ENCODE assay signal across 8 cellular contexts in genomic region chr6:139161169-139161568, GRCh38. TPM values are rescaled to one million over a fixed set of nuclear protein-coding genes. Genes with fewer than 3 reads are reported as not detected.
DNase-seq lines count a peak whose midpoint lies in the region; ATAC-seq and TF ChIP-seq lines count a peak whose summit lies in the region.

No MANE protein-coding gene starts in this region.

- no peaks in the 10 kb centered on the region for H3K79me2 ChIP-seq in GM23338 (replicated peaks; ENCODE audit: insufficient read depth)

- no peaks in the 10 kb centered on the region for H3K9me3 Mint-ChIP-seq in activated CD8-positive, alpha-beta T cell treated with anti-CD3 and anti-CD28 coated beads, Interleukin-2, amount 10 ng/mL, durations not matched to agents 7 days and 5 days (ENCODE audit: insufficient read depth)
- no peaks in the 10 kb centered on the region for H3K9me3 Mint-ChIP-seq in GM23338

- no peaks in the 10 kb centered on the region for H3F3A ChIP-seq in GM23338 (replicated peaks; ENCODE audit: low read depth)

- peaks cover 39% of the 10 kb centered on the region for H3K36me3 Mint-ChIP-seq in activated CD8-positive, alpha-beta T cell treated with anti-CD3 and anti-CD28 coated beads, Interleukin-2, amount 10 ng/mL, durations not matched to agents 7 days and 5 days (ENCODE audit: low read depth)
- H3K36me3 Mint-ChIP-seq in GM23338 (ENCODE audit: low read depth), result no peaks in the 10 kb centered on the region

- TF ChIP-seq CTCF in GM12865 (IDR thresholded peaks at IDR 0.05; ENCODE audit: insufficient read depth, low read depth, low read length, missing control alignments) (no peak), GM23338 (conservative IDR thresholded peaks at IDR 0.05; ENCODE audit: low read depth in 2 of 2) (no peak)

- no peaks in the 10 kb centered on the region for H3K4me1 ChIP-seq in GM23338 (ENCODE audit: insufficient read depth)

- ATAC-seq in HG03354 (IDR thresholded peaks at IDR 0.05; ENCODE audit: poor library complexity, severe bottlenecking, unreplicated experiment) (peak; percentile 34), GM18517 (IDR thresholded peaks at IDR 0.05; ENCODE audit: unreplicated experiment) (no peak), GM23338 (no peak)
- peak; percentile 78 for ATAC-seq in activated CD8-positive, alpha-beta T cell treated with anti-CD3 and anti-CD28 coated beads, Interleukin-2, amount 10 ng/mL, durations not matched to agents 7 days and 5 days

- H3K4me1 Mint-ChIP-seq in activated CD8-positive, alpha-beta T cell treated with anti-CD3 and anti-CD28 coated beads, Interleukin-2, amount 10 ng/mL, durations not matched to agents 7 days and 5 days (ENCODE audit: low read depth), result peaks cover 84% of the 10 kb centered on the region
- peaks cover 13% of the 10 kb centered on the region; the same call in 2 of the 3 replicates for H3K4me1 Mint-ChIP-seq in GM23338

- CTCF ChIA-PET in activated CD8-positive, alpha-beta T cell treated with anti-CD3 and anti-CD28 coated beads, Interleukin-2, amount 10 ng/mL, durations not matched to agents 7 days and 5 days (lab: Charles Lee), result interaction anchor here (1.1 to 6.9 kb wide), 8 partner anchors 9 to 203 kb away, joined by 3 to 43 read pairs (median 8); no protein-coding TSS in a partner anchor

- H2AFZ ChIP-seq in GM23338, result no peak overlapping the region

- H3K9me2 ChIP-seq in GM23338 (ENCODE audit: insufficient read depth), result no peaks in the 10 kb centered on the region

- no peaks in the 10 kb centered on the region for H3K27me3 Mint-ChIP-seq in activated CD8-positive, alpha-beta T cell treated with anti-CD3 and anti-CD28 coated beads, Interleukin-2, amount 10 ng/mL, durations not matched to agents 7 days and 5 days (ENCODE audit: low read depth)
- peaks cover 2% of the 10 kb centered on the region for H3K27me3 Mint-ChIP-seq in GM23338 (ENCODE audit: insufficient read depth, low read depth, poor library complexity)

- peak overlapping the region; percentile 63 for H3K4me3 Mint-ChIP-seq in activated CD8-positive, alpha-beta T cell treated with anti-CD3 and anti-CD28 coated beads, Interleukin-2, amount 10 ng/mL, durations not matched to agents 7 days and 5 days
- H3K4me3 Mint-ChIP-seq in GM23338, result no peak overlapping the region

- peak overlapping the region; percentile 98 for H3K27ac Mint-ChIP-seq in activated CD8-positive, alpha-beta T cell treated with anti-CD3 and anti-CD28 coated beads, Interleukin-2, amount 10 ng/mL, durations not matched to agents 7 days and 5 days
- H3K27ac Mint-ChIP-seq in GM23338, result no peak overlapping the region; the same call in 1 of the 2 replicates

- DNase-seq in GM12865 (ENCODE audit: low read depth) (peak; percentile 26), kidney tubule cell (ENCODE audit: low spot score) (peak; percentile 20), GM23338 (ENCODE audit: low spot score) (no peak), A172 (ENCODE audit: low spot score) (no peak), NCI-H1436 treated with DMSO at 0.1 percent for 48 hours (lab: John Stamatoyannopoulos, UW) (no peak)
- DNase-seq in activated CD8-positive, alpha-beta T cell treated with anti-CD3 and anti-CD28 coated beads, Interleukin-2, amount 10 ng/mL, durations not matched to agents 7 days and 5 days, result peak; percentile 85

- H3K27me3 ChIP-seq in GM23338 (ENCODE audit: insufficient read depth), result no peaks in the 10 kb centered on the region

- peaks cover 6% of the 10 kb centered on the region for H4K20me1 ChIP-seq in GM23338 (replicated peaks; ENCODE audit: insufficient read depth)

- no peaks in the 10 kb centered on the region for H3K36me3 ChIP-seq in GM23338 (ENCODE audit: insufficient read depth)

- POLR2A ChIA-PET in activated CD8-positive, alpha-beta T cell treated with anti-CD3 and anti-CD28 coated beads, Interleukin-2, amount 10 ng/mL, durations not matched to agents 7 days and 5 days (lab: Charles Lee), result interaction anchor here (0.6 to 1.9 kb wide), 7 partner anchors 12 to 129 kb away, joined by 3 to 11 read pairs (median 4); no protein-coding TSS in a partner anchor

- H3K4me2 ChIP-seq in GM23338, result no peak overlapping the region

- H3K27ac ChIP-seq in GM23338 (ENCODE audit: low read depth), result no peak overlapping the region

- no peak overlapping the region for H3K4me3 ChIP-seq in GM12865 (ENCODE audit: low read depth, low read length)
- H3K4me3 ChIP-seq in GM23338, result no peak overlapping the region

TF ChIP-seq in GM23338, 12 proteins besides CTCF, POLR2A, EP300 and RAD21:
- TF ChIP-seq NANOG (IDR thresholded peaks at IDR 0.05; ENCODE audit: borderline replicate concordance) (no peak), REST (IDR thresholded peaks at IDR 0.05; ENCODE audit: unreplicated experiment) (no peak), POLR2AphosphoS5 (IDR thresholded peaks at IDR 0.05; ENCODE audit: low read depth) (no peak), CREB1 (CRISPR knock-in tag; IDR thresholded peaks at IDR 0.05; ENCODE audit: low read depth) (no peak)

RNA-seq across cellular contexts. Expression of gene HECA, which starts 26.3 kb away (rescaled TPM):
- 10 to 100 TPM; 33.9 to 34.4 TPM for total RNA-seq in activated CD8-positive, alpha-beta T cell treated with anti-CD3 and anti-CD28 coated beads, Interleukin-2, amount 10 ng/mL, durations not matched to agents 7 days and 5 days
- 8.1 and 8.5 TPM in 2 replicates for total RNA-seq in GM23338 (2014; rRNA removed; shearing (Covaris generic))
- 2.4 and 2.7 TPM in 2 replicates for polyA plus RNA-seq in GM23338 (2016; fragmentation: Nextera tagmentation; extraction: Ambion mirVana)
- 7.5 and 10.8 TPM in 2 replicates for total RNA-seq in A172 (2014; rRNA removed; shearing (Covaris generic))

Comparison
In these comparisons a context has a peak if more than half of its experiments do, and no peak if none do; other contexts are left out.
1. DNase-seq: peak in GM12865 (single experiment), activated CD8-positive, alpha-beta T cell treated with anti-CD3 and anti-CD28 coated beads, Interleukin-2, amount 10 ng/mL, durations not matched to agents 7 days and 5 days (single experiment) and kidney tubule cell (single experiment); none in GM23338 (single experiment), A172 (single experiment) and NCI-H1436 treated with DMSO at 0.1 percent for 48 hours (single experiment).
2. ATAC-seq: peak in HG03354 (single experiment) and activated CD8-positive, alpha-beta T cell treated with anti-CD3 and anti-CD28 coated beads, Interleukin-2, amount 10 ng/mL, durations not matched to agents 7 days and 5 days (single experiment); none in GM18517 (single experiment) and GM23338 (single experiment).